ENCODE assay signal across 13 cellular contexts in genomic region chr16:10556240-10556639, GRCh38. TPM values are rescaled to one million over a fixed set of nuclear protein-coding genes. Genes with fewer than 3 reads are reported as not detected.
DNase-seq lines count a peak whose midpoint lies in the region; ATAC-seq and TF ChIP-seq lines count a peak whose summit lies in the region.
"Had no signal": no experiment of that assay in that cellular context is flagged by ENCODE, and none has a peak within 500 bp of the region (broad histone marks: within the 10 kb centered on the region; RNA-seq: fewer than 3 reads in every experiment).

No MANE protein-coding gene starts in this region.

- H3K4me1 ChIP-seq in left ventricle myocardium inferior (peaks cover 100% of the 10 kb centered on the region), gastrocnemius medialis (peaks cover 49 to 59% of the 10 kb centered on the region in 2 donors)
- H3K4me1 ChIP-seq in CD8-positive, alpha-beta memory T cell (ENCODE audit: insufficient read depth, low read length) = no peaks in the 10 kb centered on the region

- intact Hi-C loops in left ventricle myocardium inferior (cut with micrococcal nuclease) = no loop called here
- intact Hi-C loops in left cardiac atrium (cut with DNase I) = no loop called here
- intact Hi-C loops in gastrocnemius medialis (cut with DNase I; ENCODE audit: low total_unique reads) = no loop called here

- H3K4me1 Mint-ChIP-seq in activated CD8-positive, alpha-beta memory T cell treated with anti-CD3 and anti-CD28 coated beads, Interleukin-2, amount 10 ng/mL, durations not matched to agents 7 days and 5 days = peaks cover 10% of the 10 kb centered on the region
- peaks cover 9 to 11% (median 10%) of the 10 kb centered on the region in 3 donors for H3K4me1 Mint-ChIP-seq in CD8-positive, alpha-beta memory T cell

- TF ChIP-seq CTCF in left ventricle myocardium inferior (IDR thresholded peaks at IDR 0.05; ENCODE audit: borderline replicate concordance) = no peak
- TF ChIP-seq CTCF in gastrocnemius medialis (IDR thresholded peaks at IDR 0.05 in 4 of 5, conservative IDR thresholded peaks at IDR 0.05 in 1 of 5) = no peak

- H3K9me3 ChIP-seq in left ventricle myocardium inferior (replicated peaks) (no peaks in the 10 kb centered on the region), gastrocnemius medialis (no peaks in the 10 kb centered on the region)
- no peaks in the 10 kb centered on the region for H3K9me3 ChIP-seq in CD8-positive, alpha-beta memory T cell (ENCODE audit: low read length)
- H3K9me3 ChIP-seq: BLaER1 treated with 17β-estradiol and CSF1 and Interleukin-3, amounts not matched to agents 10 nM and 100 nM had no signal

- in situ Hi-C loops in gastrocnemius medialis (cut with MboI; ENCODE audit: low sequenced_read_pairs in 4 of 4) = no loop called here

- H3K9me3 Mint-ChIP-seq in activated CD8-positive, alpha-beta memory T cell treated with anti-CD3 and anti-CD28 coated beads, Interleukin-2, amount 10 ng/mL, durations not matched to agents 7 days and 5 days (ENCODE audit: low read depth) = no peaks in the 10 kb centered on the region
- H3K9me3 Mint-ChIP-seq in CD8-positive, alpha-beta memory T cell = peaks cover 0 to 6% (median 0%) of the 10 kb centered on the region in 5 donors

- DNase-seq in left ventricle myocardium inferior (no peak), left cardiac atrium (no peak), myocyte (ENCODE audit: low read depth) (peak; percentile 52), gastrocnemius medialis (no peak), HT-29 (ENCODE audit: low spot score) (no peak)
- DNase-seq in activated CD8-positive, alpha-beta memory T cell treated with anti-CD3 and anti-CD28 coated beads, Interleukin-2, amount 10 ng/mL, durations not matched to agents 7 days and 5 days = no peak
- DNase-seq in CD8-positive, alpha-beta memory T cell = no peak
- DNase-seq: ACHN; CD4-positive, CD25-positive, alpha-beta regulatory T cell; DMS79 had no signal

- peaks cover 30% of the 10 kb centered on the region for H3K27me3 Mint-ChIP-seq in activated CD8-positive, alpha-beta memory T cell treated with anti-CD3 and anti-CD28 coated beads, Interleukin-2, amount 10 ng/mL, durations not matched to agents 7 days and 5 days
- peaks cover 18 to 62% of the 10 kb centered on the region in 2 donors for H3K27me3 Mint-ChIP-seq in CD8-positive, alpha-beta memory T cell

- no peak overlapping the region for H3K4me3 Mint-ChIP-seq in activated CD8-positive, alpha-beta memory T cell treated with anti-CD3 and anti-CD28 coated beads, Interleukin-2, amount 10 ng/mL, durations not matched to agents 7 days and 5 days
- H3K4me3 Mint-ChIP-seq in CD8-positive, alpha-beta memory T cell = no peak overlapping the region
- H3K4me3 Mint-ChIP-seq: CD4-positive, CD25-positive, alpha-beta regulatory T cell had no signal

- ATAC-seq in left cardiac atrium (no peak), gastrocnemius medialis (no peak)
- no peak for ATAC-seq in activated CD8-positive, alpha-beta memory T cell treated with anti-CD3 and anti-CD28 coated beads, Interleukin-2, amount 10 ng/mL, durations not matched to agents 7 days and 5 days
- ATAC-seq: GM12878 had no signal

- CTCF ChIA-PET in activated CD8-positive, alpha-beta memory T cell treated with anti-CD3 and anti-CD28 coated beads, Interleukin-2, amount 10 ng/mL, durations not matched to agents 7 days and 5 days (lab: Charles Lee) = no interaction called here
- CTCF ChIA-PET in CD8-positive, alpha-beta memory T cell (lab: Charles Lee) = no interaction called here

- H3K36me3 Mint-ChIP-seq in activated CD8-positive, alpha-beta memory T cell treated with anti-CD3 and anti-CD28 coated beads, Interleukin-2, amount 10 ng/mL, durations not matched to agents 7 days and 5 days = no peaks in the 10 kb centered on the region
- H3K36me3 Mint-ChIP-seq in CD8-positive, alpha-beta memory T cell = no peaks in the 10 kb centered on the region
- H3K36me3 Mint-ChIP-seq: CD4-positive, CD25-positive, alpha-beta regulatory T cell had no signal

- H3K27me3 ChIP-seq in left ventricle myocardium inferior (ENCODE audit: low read depth) = no peaks in the 10 kb centered on the region
- no peaks in the 10 kb centered on the region for H3K27me3 ChIP-seq in gastrocnemius medialis
- no peaks in the 10 kb centered on the region for H3K27me3 ChIP-seq in CD8-positive, alpha-beta memory T cell (ENCODE audit: insufficient read depth, low read length, poor library complexity, severe bottlenecking)

- no peak overlapping the region for H3K4me3 ChIP-seq in left ventricle myocardium inferior
- no peak overlapping the region for H3K4me3 ChIP-seq in gastrocnemius medialis
- no peak overlapping the region for H3K4me3 ChIP-seq in CD8-positive, alpha-beta memory T cell (ENCODE audit: low read length)
- H3K4me3 ChIP-seq: BLaER1 treated with 17β-estradiol and CSF1 and Interleukin-3, amounts not matched to agents 10 nM and 100 nM; GM12878 had no signal

- POLR2A ChIA-PET in CD8-positive, alpha-beta memory T cell (lab: Charles Lee) = no interaction called here

- H3K27ac Mint-ChIP-seq in activated CD8-positive, alpha-beta memory T cell treated with anti-CD3 and anti-CD28 coated beads, Interleukin-2, amount 10 ng/mL, durations not matched to agents 7 days and 5 days = no peak overlapping the region
- H3K27ac Mint-ChIP-seq in CD8-positive, alpha-beta memory T cell = peak overlapping the region in 1 of 8 donors; percentile 27
- H3K27ac Mint-ChIP-seq: CD4-positive, CD25-positive, alpha-beta regulatory T cell had no signal

- H3K27ac ChIP-seq in left ventricle myocardium inferior (replicated peaks) (peak overlapping the region; percentile 97), gastrocnemius medialis (peak overlapping the region; percentile 44 to 85 (median 83))
- no peak overlapping the region for H3K27ac ChIP-seq in CD8-positive, alpha-beta memory T cell (ENCODE audit: low read depth, low read length)
- H3K27ac ChIP-seq: BLaER1 treated with 17β-estradiol and CSF1 and Interleukin-3, amounts not matched to agents 10 nM and 100 nM had no signal

- no peak for TF ChIP-seq POLR2A in gastrocnemius medialis (IDR thresholded peaks at IDR 0.05)

- no peaks in the 10 kb centered on the region for H3K36me3 ChIP-seq in left ventricle myocardium inferior
- no peaks in the 10 kb centered on the region for H3K36me3 ChIP-seq in gastrocnemius medialis
- H3K36me3 ChIP-seq in CD8-positive, alpha-beta memory T cell (ENCODE audit: insufficient read depth, low read length) = no peaks in the 10 kb centered on the region
- H3K36me3 ChIP-seq: BLaER1 treated with 17β-estradiol and CSF1 and Interleukin-3, amounts not matched to agents 10 nM and 100 nM had no signal

RNA-seq across cellular contexts. Expression of gene EMP2, which starts 24.2 kb away (rescaled TPM):
- total RNA-seq in left ventricle myocardium inferior (60.5 TPM), left cardiac atrium (10 to 100 TPM; 63.4 to 65.2 TPM), myocyte (53.0 and 72.1 TPM in 2 replicates), gastrocnemius medialis (10 to 100 TPM in 3 of 4 donors, 1 to 10 TPM in 1; 7.9 to 13.5 (median 11.7) TPM)
- 50.7 TPM for polyA plus RNA-seq in myocyte (2012)
- not detected for total RNA-seq in activated CD8-positive, alpha-beta memory T cell treated with anti-CD3 and anti-CD28 coated beads, Interleukin-2, amount 10 ng/mL, durations not matched to agents 7 days and 5 days
- total RNA-seq in HT-29 (2014; rRNA removed; shearing (Covaris generic)) = 38.0 and 41.7 TPM in 2 replicates
- not detected for total RNA-seq in CD8-positive, alpha-beta memory T cell
- not detected for polyA plus RNA-seq in CD8-positive, alpha-beta memory T cell
- total RNA-seq: CD4-positive, CD25-positive, alpha-beta regulatory T cell had no signal
- polyA plus RNA-seq: CD4-positive, CD25-positive, alpha-beta regulatory T cell; IgD-negative memory B cell had no signal

Comparison
In these comparisons a context has a peak if more than half of its experiments do, and no peak if none do; other contexts are left out.
1. RNA of gene EMP2, which starts 24.2 kb away (total RNA-seq): 63.4 to 65.2 TPM in left cardiac atrium, 60.5 TPM in left ventricle myocardium inferior (single experiment), 53.0 to 72.1 TPM in myocyte, 38.0 to 41.7 TPM in HT-29 and 7.9 to 13.5 TPM in gastrocnemius medialis; not detected in activated CD8-positive, alpha-beta memory T cell treated with anti-CD3 and anti-CD28 coated beads, Interleukin-2, amount 10 ng/mL, durations not matched to agents 7 days and 5 days and not detected in CD8-positive, alpha-beta memory T cell; every median in the first group is over 4 times any median in the second.